Comparison of ENCODE assay signal across 21 cellular contexts in genomic region chr1:155318082-155318481, GRCh38. TPM values are rescaled to one million over a fixed set of nuclear protein-coding genes. Genes with fewer than 3 reads are reported as not detected.
A peak's percentile ranks its signal among the peaks of the same experiment; 100 is the strongest.
DNase-seq lines count a peak whose midpoint lies in the region; ATAC-seq, FAIRE-seq and TF ChIP-seq lines count a peak whose summit lies in the region.
"Had no signal": no experiment of that assay in that cellular context is flagged by ENCODE, and none has a peak within 500 bp of the region (broad histone marks: within the 10 kb centered on the region; RNA-seq: fewer than 3 reads in every experiment).

No MANE protein-coding gene starts in this region.

- 91 to 92% methylated on average over 9 of the region's 9 CpGs for WGBS in aorta, 2 donors

- peaks cover 3 to 11% of the 10 kb centered on the region in 2 donors for H3K36me3 ChIP-seq in kidney (ENCODE audit: control insufficient read depth in 1 of 2, insufficient read depth in 2 of 2, low read length in 2 of 2)
- peaks cover 0 to 1% of the 10 kb centered on the region in 2 donors for H3K36me3 ChIP-seq in aorta (ENCODE audit: control insufficient read depth in 1 of 2, insufficient read depth in 2 of 2, low read length in 1 of 2)

- no peak overlapping the region for H3K4me3 Mint-ChIP-seq in activated CD8-positive, alpha-beta memory T cell treated with anti-CD3 and anti-CD28 coated beads, Interleukin-2, amount 10 ng/mL, durations not matched to agents 7 days and 5 days

- H3K9me3 ChIP-seq in kidney (ENCODE audit: control insufficient read depth in 1 of 2, low read length in 2 of 2) (no peaks in the 10 kb centered on the region), aorta (ENCODE audit: control insufficient read depth, low read length) (no peaks in the 10 kb centered on the region)
- H3K9me3 ChIP-seq: HAP-1 had no signal

- H3K9me3 Mint-ChIP-seq in activated CD8-positive, alpha-beta memory T cell treated with anti-CD3 and anti-CD28 coated beads, Interleukin-2, amount 10 ng/mL, durations not matched to agents 7 days and 5 days (ENCODE audit: low read depth), result no peaks in the 10 kb centered on the region

- peak overlapping the region; percentile 61 for H3K27ac ChIP-seq in RWPE1
- H3K27ac ChIP-seq in kidney (ENCODE audit: low read depth in 2 of 2, low read length in 2 of 2), result no peak overlapping the region
- H3K27ac ChIP-seq in aorta (ENCODE audit: low read depth in 1 of 2, low read length in 2 of 2), result no peak overlapping the region

- in situ Hi-C loops in GM13977 (cut with MboI; ENCODE audit: low pct_unique_long_range_greater_than_20kb, low sequenced_read_pairs, unreplicated experiment), result no loop called here

- POLR2A ChIA-PET in RWPE1 (lab: Yijun Ruan, JAX; ENCODE audit: low non-redundant PET), result no interaction called here

- ATAC-seq in activated CD8-positive, alpha-beta memory T cell treated with anti-CD3 and anti-CD28 coated beads, Interleukin-2, amount 10 ng/mL, durations not matched to agents 7 days and 5 days, result no peak
- ATAC-seq in aorta (ENCODE audit: low FRiP score), result no peak
- ATAC-seq in stimulated activated naive CD8-positive, alpha-beta T cell treated with anti-CD3 and anti-CD28 coated beads, Interleukin-15, Interleukin-2, amounts not matched to agents 100 U/mL and 50 U/mL, for 24 hours, result no peak

- intact Hi-C loops in kidney (cut with DNase I) (no loop called here), aorta (cut with DNase I) (no loop called here)

- TF ChIP-seq CTCF in RWPE1 (conservative IDR thresholded peaks at IDR 0.05; ENCODE audit: low read depth) (no peak), kidney (IDR thresholded peaks at IDR 0.05; ENCODE audit: borderline replicate concordance, extremely low read depth, insufficient read depth) (no peak), GM13977 (IDR thresholded peaks at IDR 0.05; ENCODE audit: extremely low read depth, insufficient read depth, missing control alignments) (no peak)

- H3K4me1 Mint-ChIP-seq in activated CD8-positive, alpha-beta memory T cell treated with anti-CD3 and anti-CD28 coated beads, Interleukin-2, amount 10 ng/mL, durations not matched to agents 7 days and 5 days, result peaks cover 46% of the 10 kb centered on the region

- no peaks in the 10 kb centered on the region for H3K27me3 Mint-ChIP-seq in activated CD8-positive, alpha-beta memory T cell treated with anti-CD3 and anti-CD28 coated beads, Interleukin-2, amount 10 ng/mL, durations not matched to agents 7 days and 5 days

- H3K36me3 Mint-ChIP-seq in activated CD8-positive, alpha-beta memory T cell treated with anti-CD3 and anti-CD28 coated beads, Interleukin-2, amount 10 ng/mL, durations not matched to agents 7 days and 5 days, result peaks cover 27% of the 10 kb centered on the region

- H3K4me1 ChIP-seq in kidney (ENCODE audit: control insufficient read depth in 1 of 2, insufficient read depth in 1 of 2, low read depth in 1 of 2, low read length in 2 of 2) (peaks cover 11 to 14% of the 10 kb centered on the region in 2 donors), aorta (ENCODE audit: control insufficient read depth in 1 of 2, insufficient read depth in 2 of 2, low read length in 2 of 2) (no peaks in the 10 kb centered on the region)

- H3K4me3 ChIP-seq in kidney (ENCODE audit: low read length in 2 of 2) (no peak overlapping the region), aorta (ENCODE audit: low read length in 2 of 2) (no peak overlapping the region)
- H3K4me3 ChIP-seq: HAP-1 had no signal

- H3K27ac Mint-ChIP-seq in activated CD8-positive, alpha-beta memory T cell treated with anti-CD3 and anti-CD28 coated beads, Interleukin-2, amount 10 ng/mL, durations not matched to agents 7 days and 5 days, result peak overlapping the region; percentile 16

- no peak overlapping the region for H3K9ac ChIP-seq in kidney (ENCODE audit: low read length in 2 of 2)

- no peak for FAIRE-seq in kidney (lab: Jason Lieb, UNC)
- FAIRE-seq: HTR-8/SVneo had no signal

- CTCF ChIA-PET in activated CD8-positive, alpha-beta memory T cell treated with anti-CD3 and anti-CD28 coated beads, Interleukin-2, amount 10 ng/mL, durations not matched to agents 7 days and 5 days (lab: Charles Lee), result interaction anchor here (0.6 to 9.0 kb wide), 3 partner anchors 11 to 68 kb away, joined by 3 to 56 read pairs (median 15); partner anchors contain the start of gene FDPS
- CTCF ChIA-PET in RWPE1 (lab: Yijun Ruan, JAX), result interaction anchor here (0.6 kb wide), 1 partner anchor 167 kb away, joined by 3 read pairs; no protein-coding TSS in a partner anchor

- no peaks in the 10 kb centered on the region for H3K27me3 ChIP-seq in aorta (ENCODE audit: control insufficient read depth in 1 of 2, insufficient read depth in 2 of 2, low read length in 1 of 2)

- no peak for DNase-seq in activated CD8-positive, alpha-beta memory T cell treated with anti-CD3 and anti-CD28 coated beads, Interleukin-2, amount 10 ng/mL, durations not matched to agents 7 days and 5 days
- DNase-seq in activated CD8-positive, alpha-beta memory T cell treated with anti-CD3 and anti-CD28 coated beads, Interleukin-2, amount 50 U/mL, for 48 hours, result no peak
- no peak for DNase-seq in RWPE1 (ENCODE audit: low spot score)
- peak; percentile 22 for DNase-seq in kidney
- DNase-seq in aorta, result peak; percentile 15 to 26
- DNase-seq in stimulated activated naive CD8-positive, alpha-beta T cell treated with anti-CD3 and anti-CD28 coated beads, Interleukin-15, Interleukin-2, amounts not matched to agents 100 U/mL and 50 U/mL, for 24 hours, result no peak
- no peak for DNase-seq in dermis blood vessel endothelial cell
- DNase-seq in GM13977 (ENCODE audit: low spot score), result no peak
- DNase-seq: C1 segment of cervical spinal cord, DMS79 treated with DMSO at 0.1 percent for 48 hours, MM.1S, NCI-H1092, NCI-H1436 treated with DMSO at 0.1 percent for 48 hours, NCI-H2029, NCI-H345, NCI-H524 treated with DMSO at 0.1 percent for 48 hours, SIG-M5 had no signal

RNA-seq across cellular contexts. Expression of gene RUSC1, which starts 2.6 kb away (rescaled TPM):
- 10 to 100 TPM; 29.1 to 33.2 TPM for total RNA-seq in activated CD8-positive, alpha-beta memory T cell treated with anti-CD3 and anti-CD28 coated beads, Interleukin-2, amount 10 ng/mL, durations not matched to agents 7 days and 5 days
- 32.7 TPM for total RNA-seq in kidney
- polyA plus RNA-seq in kidney (ENCODE audit: insufficient read depth, low read depth, low replicate concordance), result 29.7 TPM
- 10 to 100 TPM; 41.2 to 50.8 TPM for total RNA-seq in aorta
- polyA plus RNA-seq in aorta, result 100 to 1,000 TPM in 1 of 2 donors, 10 to 100 TPM in 1; 19.7 to 102 TPM
- 13.8 and 22.2 TPM in 2 replicates for total RNA-seq in dermis blood vessel endothelial cell

RNA-seq across cellular contexts. Expression of gene FDPS, which starts 9.4 kb away (rescaled TPM):
- total RNA-seq in activated CD8-positive, alpha-beta memory T cell treated with anti-CD3 and anti-CD28 coated beads, Interleukin-2, amount 10 ng/mL, durations not matched to agents 7 days and 5 days, result 100 to 1,000 TPM; 329 to 406 TPM
- 112 TPM for total RNA-seq in kidney
- polyA plus RNA-seq in kidney (ENCODE audit: insufficient read depth, low read depth, low replicate concordance), result 184 TPM
- 100 to 1,000 TPM in 1 of 2 donors, 10 to 100 TPM in 1; 88.6 to 104 TPM for total RNA-seq in aorta
- polyA plus RNA-seq in aorta, result 100 to 1,000 TPM in 1 of 2 donors, 10 to 100 TPM in 1; 72.9 to 127 TPM
- total RNA-seq in dermis blood vessel endothelial cell, result 452 and 512 TPM in 2 replicates

RNA-seq across cellular contexts. Expression of gene PKLR, which starts 16.8 kb away (rescaled TPM):
- total RNA-seq in activated CD8-positive, alpha-beta memory T cell treated with anti-CD3 and anti-CD28 coated beads, Interleukin-2, amount 10 ng/mL, durations not matched to agents 7 days and 5 days, result not detected
- 0.82 TPM for total RNA-seq in kidney
- polyA plus RNA-seq in kidney (ENCODE audit: insufficient read depth, low read depth, low replicate concordance), result 19.9 TPM
- not detected for total RNA-seq in aorta
- 1 to 10 TPM in 1 of 2 donors, not detected in 1; 1.0 TPM for polyA plus RNA-seq in aorta
- 0.05 TPM in 1 of 2 replicates, not detected in the other for total RNA-seq in dermis blood vessel endothelial cell
- total RNA-seq: LHCN-M2, RPMI7951 had no signal

RNA-seq across cellular contexts. Expression of gene HCN3, which starts 40.8 kb away (rescaled TPM):
- 1 to 10 TPM; 5.4 to 6.1 TPM for total RNA-seq in activated CD8-positive, alpha-beta memory T cell treated with anti-CD3 and anti-CD28 coated beads, Interleukin-2, amount 10 ng/mL, durations not matched to agents 7 days and 5 days
- total RNA-seq in kidney (3.3 TPM), aorta (1 to 10 TPM; 1.8 to 5.7 TPM), dermis blood vessel endothelial cell (0.84 and 0.85 TPM in 2 replicates)
- polyA plus RNA-seq in kidney (ENCODE audit: insufficient read depth, low read depth, low replicate concordance) (4.5 TPM), aorta (1 to 10 TPM in 1 of 2 donors, under 1 TPM in 1; 0.13 to 3.1 TPM)

RNA-seq across cellular contexts. Expression of gene CLK2, which starts 44.8 kb away (rescaled TPM):
- 100 to 1,000 TPM in 1 of 2 experiments, 10 to 100 TPM in 1; 94.8 to 108 TPM for total RNA-seq in activated CD8-positive, alpha-beta memory T cell treated with anti-CD3 and anti-CD28 coated beads, Interleukin-2, amount 10 ng/mL, durations not matched to agents 7 days and 5 days
- total RNA-seq in kidney, result 59.7 TPM
- 28.9 TPM for polyA plus RNA-seq in kidney (ENCODE audit: insufficient read depth, low read depth, low replicate concordance)
- total RNA-seq in aorta, result 10 to 100 TPM; 39.6 to 63.0 TPM
- polyA plus RNA-seq in aorta, result 10 to 100 TPM in 1 of 2 donors, 1 to 10 TPM in 1; 9.3 to 88.6 TPM
- 24.5 and 35.9 TPM in 2 replicates for total RNA-seq in dermis blood vessel endothelial cell

Comparison
In these comparisons a context has a peak if more than half of its experiments do, and no peak if none do; other contexts are left out.
1. DNase-seq: peak in kidney (single experiment) and aorta (2 of 2); none in activated CD8-positive, alpha-beta memory T cell treated with anti-CD3 and anti-CD28 coated beads, Interleukin-2, amount 10 ng/mL, durations not matched to agents 7 days and 5 days (single experiment), activated CD8-positive, alpha-beta memory T cell treated with anti-CD3 and anti-CD28 coated beads, Interleukin-2, amount 50 U/mL, for 48 hours (single experiment), RWPE1 (single experiment), stimulated activated naive CD8-positive, alpha-beta T cell treated with anti-CD3 and anti-CD28 coated beads, Interleukin-15, Interleukin-2, amounts not matched to agents 100 U/mL and 50 U/mL, for 24 hours (single experiment), dermis blood vessel endothelial cell (single experiment) and GM13977 (single experiment).